1 cellular context compared by ENCODE assay signal in genomic region chr2:1611886-1612285, GRCh38.
TF ChIP-seq lines count a peak whose summit lies in the region.

No MANE protein-coding gene starts in this region.

TF ChIP-seq in IMR-90, 13 proteins besides CTCF, POLR2A, EP300 and RAD21 (continued from another document):
- no peak for TF ChIP-seq FOS (IDR thresholded peaks at IDR 0.05; ENCODE audit: low read depth, low read length)
- TF ChIP-seq NFE2L2 (IDR thresholded peaks at IDR 0.05; ENCODE audit: low read depth, low read length): no peak
- no peak for TF ChIP-seq MAFK (IDR thresholded peaks at IDR 0.05; ENCODE audit: low read depth, low read length)
- no peak for TF ChIP-seq RCOR1 (IDR thresholded peaks at IDR 0.05; ENCODE audit: insufficient replicate concordance, low read length)
- TF ChIP-seq CHD1 (IDR thresholded peaks at IDR 0.05; ENCODE audit: low read depth, low read length): no peak
- TF ChIP-seq MAZ (IDR thresholded peaks at IDR 0.05; ENCODE audit: borderline replicate concordance, low read depth, low read length): no peak
- no peak for TF ChIP-seq BHLHE40 (IDR thresholded peaks at IDR 0.05; ENCODE audit: low read depth, low read length)
